In genomic region chr4:4327652-4328121, GRCh38 we compare ENCODE assay signal across 9 cellular contexts. TPM values are rescaled to one million over a fixed set of nuclear protein-coding genes. Genes with fewer than 3 reads are reported as not detected.
DNase-seq lines count a peak whose midpoint lies in the region; ATAC-seq and TF ChIP-seq lines count a peak whose summit lies in the region.
"Had no signal": no experiment of that assay in that cellular context is flagged by ENCODE, and none has a peak within 500 bp of the region (broad histone marks: within the 10 kb centered on the region; RNA-seq: fewer than 3 reads in every experiment).

No MANE protein-coding gene starts in this region.

- no peak overlapping the region for H2AK9ac ChIP-seq in IMR-90 (replicated peaks; ENCODE audit: low read depth, low read length, poor library complexity)

- peaks cover 5% of the 10 kb centered on the region; the same call in 1 of the 2 replicates for H3K4me1 ChIP-seq in IMR-90 (ENCODE audit: control insufficient read depth, insufficient read depth, low read length)
- peaks cover 7% of the 10 kb centered on the region for H3K4me1 ChIP-seq in endodermal cell (ENCODE audit: control insufficient read depth, insufficient read depth, low read length)
- no peaks in the 10 kb centered on the region for H3K4me1 ChIP-seq in liver (ENCODE audit: control insufficient read depth in 4 of 4, insufficient read depth in 4 of 4, low read length in 3 of 4)

- H3K23ac ChIP-seq in IMR-90 (ENCODE audit: low read depth, low read length): no peak overlapping the region

- peaks cover 10% of the 10 kb centered on the region for H3K36me3 Mint-ChIP-seq in endodermal cell (ENCODE audit: low read depth)
- H3K36me3 Mint-ChIP-seq in activated CD8-positive, alpha-beta T cell treated with anti-CD3 and anti-CD28 coated beads, Interleukin-2, amount 10 ng/mL, durations not matched to agents 7 days and 5 days (ENCODE audit: low read depth): no peaks in the 10 kb centered on the region
- peaks cover 7% of the 10 kb centered on the region for H3K36me3 Mint-ChIP-seq in activated T-cell treated with anti-CD3 and anti-CD28 coated beads, Interleukin-2, amount 50 U/mL, for 4 hours (ENCODE audit: insufficient read depth)

- H3K27me3 ChIP-seq in IMR-90 (ENCODE audit: control insufficient read depth, insufficient read depth, low read length) (no peaks in the 10 kb centered on the region; the same call in 1 of the 2 replicates), endodermal cell (ENCODE audit: control insufficient read depth, insufficient read depth, low read length, poor library complexity, severe bottlenecking) (no peaks in the 10 kb centered on the region), liver (ENCODE audit: control insufficient read depth in 4 of 4, insufficient read depth in 4 of 4, low read length in 3 of 4) (no peaks in the 10 kb centered on the region)

- intact Hi-C loops in IMR-90 (cut with micrococcal nuclease): no loop called here

- no peak overlapping the region for H3K4me3 ChIP-seq in IMR-90 (ENCODE audit: insufficient read depth, low read depth, low read length)
- H3K4me3 ChIP-seq in endodermal cell (ENCODE audit: low read length): no peak overlapping the region
- no peak overlapping the region for H3K4me3 ChIP-seq in liver (ENCODE audit: low read depth in 1 of 3, low read length in 3 of 3)

- no peaks in the 10 kb centered on the region for H3K27me3 Mint-ChIP-seq in endodermal cell (ENCODE audit: insufficient read depth)
- no peaks in the 10 kb centered on the region for H3K27me3 Mint-ChIP-seq in activated CD8-positive, alpha-beta T cell treated with anti-CD3 and anti-CD28 coated beads, Interleukin-2, amount 10 ng/mL, durations not matched to agents 7 days and 5 days (ENCODE audit: low read depth)
- no peaks in the 10 kb centered on the region for H3K27me3 Mint-ChIP-seq in activated T-cell treated with anti-CD3 and anti-CD28 coated beads, Interleukin-2, amount 50 U/mL, for 4 hours (ENCODE audit: low read depth)

- H2AFZ ChIP-seq in IMR-90 (replicated peaks; ENCODE audit: low read length, poor library complexity): peak overlapping the region; percentile 87

- H3K18ac ChIP-seq in IMR-90 (ENCODE audit: low read depth, low read length): no peak overlapping the region

- H4K91ac ChIP-seq in IMR-90 (ENCODE audit: insufficient read depth, low read depth, low read length): no peak overlapping the region

- 0 out of 2 replicates have a peak, but pooled peaks cover 9% of the 10 kb centered on the region for H3K9me1 ChIP-seq in IMR-90 (ENCODE audit: insufficient read depth, low read length)

- H3K14ac ChIP-seq in IMR-90 (replicated peaks; ENCODE audit: low read depth, low read length): no peak overlapping the region

- in situ Hi-C loops in IMR-90 (cut with MboI; ENCODE audit: low sequenced_read_pairs): no loop called here

- no peak overlapping the region for H2BK5ac ChIP-seq in IMR-90 (ENCODE audit: low read depth, low read length, poor library complexity, severe bottlenecking)

- H3K36me3 ChIP-seq in IMR-90 (ENCODE audit: control insufficient read depth, insufficient read depth, low read length): no peaks in the 10 kb centered on the region
- no peaks in the 10 kb centered on the region for H3K36me3 ChIP-seq in endodermal cell (ENCODE audit: control insufficient read depth, insufficient read depth, low read length)
- H3K36me3 ChIP-seq in liver (ENCODE audit: control insufficient read depth in 4 of 4, insufficient read depth in 3 of 4, low read depth in 1 of 4, low read length in 3 of 4): peaks cover 0 to under 1% (median 0%) of the 10 kb centered on the region in 4 donors

- H3K4ac ChIP-seq in IMR-90 (ENCODE audit: low read depth, low read length): peak overlapping the region; percentile 22; the same call in 1 of the 2 replicates

- ATAC-seq in IMR-90 (ENCODE audit: low read depth): peak; percentile 55
- ATAC-seq in activated CD8-positive, alpha-beta T cell treated with anti-CD3 and anti-CD28 coated beads, Interleukin-2, amount 10 ng/mL, durations not matched to agents 7 days and 5 days: no peak
- ATAC-seq in activated T-cell treated with anti-CD3 and anti-CD28 coated beads, Interleukin-2, amount 50 U/mL, for 4 hours: no peak

- CTCF ChIA-PET in IMR-90 (lab: Yijun Ruan, JAX): interaction anchor here (0.7 to 1.0 kb wide), 2 partner anchors 69 to 795 kb away, joined by 3 read pairs; no protein-coding TSS in a partner anchor
- CTCF ChIA-PET in activated CD8-positive, alpha-beta T cell treated with anti-CD3 and anti-CD28 coated beads, Interleukin-2, amount 10 ng/mL, durations not matched to agents 7 days and 5 days (lab: Charles Lee): interaction anchor here (0.7 to 1.5 kb wide), 2 partner anchors 27 to 68 kb away, joined by 3 to 5 read pairs; no protein-coding TSS in a partner anchor

- peaks cover 15% of the 10 kb centered on the region for H3K4me1 Mint-ChIP-seq in endodermal cell
- H3K4me1 Mint-ChIP-seq in activated CD8-positive, alpha-beta T cell treated with anti-CD3 and anti-CD28 coated beads, Interleukin-2, amount 10 ng/mL, durations not matched to agents 7 days and 5 days (ENCODE audit: low read depth): no peaks in the 10 kb centered on the region
- H3K4me1 Mint-ChIP-seq in activated T-cell treated with anti-CD3 and anti-CD28 coated beads, Interleukin-2, amount 50 U/mL, for 4 hours (ENCODE audit: low read depth): no peaks in the 10 kb centered on the region

- peaks cover 6% of the 10 kb centered on the region for H3K9me3 Mint-ChIP-seq in endodermal cell
- no peaks in the 10 kb centered on the region for H3K9me3 Mint-ChIP-seq in activated CD8-positive, alpha-beta T cell treated with anti-CD3 and anti-CD28 coated beads, Interleukin-2, amount 10 ng/mL, durations not matched to agents 7 days and 5 days (ENCODE audit: insufficient read depth)
- no peaks in the 10 kb centered on the region for H3K9me3 Mint-ChIP-seq in activated T-cell treated with anti-CD3 and anti-CD28 coated beads, Interleukin-2, amount 50 U/mL, for 4 hours

- no peak overlapping the region for H2BK20ac ChIP-seq in IMR-90 (ENCODE audit: low read depth, low read length)

- H4K20me1 ChIP-seq in IMR-90 (ENCODE audit: insufficient read depth, low read length): no peaks in the 10 kb centered on the region

- H4K5ac ChIP-seq in IMR-90 (ENCODE audit: low read depth, low read length): no peak overlapping the region

- WGBS in IMR-90 (ENCODE audit: extremely low coverage in 2 of 2, insufficient read length in 1 of 2), 2 experiments: 57% methylated on average over 12 of the region's 22 CpGs; no CpG with 5 or more reads in 1 of the 2 experiments
- 52 to 55% methylated on average over 16 to 22 of the region's 22 CpGs for WGBS in endodermal cell (ENCODE audit: insufficient coverage in 1 of 2, insufficient read length in 1 of 2), 2 experiments
- WGBS in liver: 55% methylated on average over 22 of the region's 22 CpGs

- H4K8ac ChIP-seq in IMR-90 (ENCODE audit: low read depth in 2 of 2, low read length in 2 of 2): no peak overlapping the region

- peak; percentile 3 for DNase-seq in CD1c-positive myeloid dendritic cell (ENCODE audit: extremely low spot score)
- DNase-seq in IMR-90: no peak
- DNase-seq in endodermal cell: peak; percentile 95
- DNase-seq in GOT3 (lab: John Stamatoyannopoulos, UW): no peak
- no peak for DNase-seq in amniotic stem cell (lab: John Stamatoyannopoulos, UW)
- DNase-seq in activated CD8-positive, alpha-beta T cell treated with anti-CD3 and anti-CD28 coated beads, Interleukin-2, amount 10 ng/mL, durations not matched to agents 7 days and 5 days: no peak
- no peak for DNase-seq in activated T-cell treated with anti-CD3 and anti-CD28 coated beads, Interleukin-2, amount 50 U/mL, for 4 hours
- DNase-seq: activated T-cell treated with anti-CD3 and anti-CD28 coated beads for 4 hours had no signal

- no peak overlapping the region for H3K56ac ChIP-seq in IMR-90 (ENCODE audit: extremely low read depth, insufficient read depth, low read length)

- H3K9ac ChIP-seq in IMR-90 (ENCODE audit: low read depth, low read length) (no peak overlapping the region), endodermal cell (ENCODE audit: extremely low read depth, low read length, poor library complexity, severe bottlenecking) (no peak overlapping the region), liver (ENCODE audit: low read depth in 1 of 2, low read length in 2 of 2) (no peak overlapping the region)

- dilution Hi-C loops in IMR-90 (cut with HindIII; ENCODE audit: low sequenced_read_pairs, unreplicated experiment): no loop called here

- TF ChIP-seq POLR2A in IMR-90 (IDR thresholded peaks at IDR 0.05; ENCODE audit: low read depth, low read length): no peak

- H2AK5ac ChIP-seq in IMR-90 (ENCODE audit: low read depth, low read length): no peak overlapping the region

- H3K9me3 ChIP-seq in IMR-90 (ENCODE audit: control insufficient read depth, insufficient read depth, low read length): no peaks in the 10 kb centered on the region
- no peaks in the 10 kb centered on the region for H3K9me3 ChIP-seq in endodermal cell (ENCODE audit: control insufficient read depth, low read length)
- H3K9me3 ChIP-seq in liver (ENCODE audit: control insufficient read depth in 4 of 4, low read length in 3 of 4): no peaks in the 10 kb centered on the region

- TF ChIP-seq RAD21 in IMR-90 (IDR thresholded peaks at IDR 0.05; ENCODE audit: low read length) (no peak), liver (IDR thresholded peaks at IDR 0.05) (no peak)

- BruUV-seq in IMR-90 (replicated peaks; lab: Mats Ljungman, UMichigan): no TSS peak

- H3K27ac Mint-ChIP-seq in endodermal cell: peak overlapping the region; percentile 83
- H3K27ac Mint-ChIP-seq in activated CD8-positive, alpha-beta T cell treated with anti-CD3 and anti-CD28 coated beads, Interleukin-2, amount 10 ng/mL, durations not matched to agents 7 days and 5 days: no peak overlapping the region

- H2BK15ac ChIP-seq in IMR-90 (ENCODE audit: low read depth, low read length): no peak overlapping the region

- H2BK120ac ChIP-seq in IMR-90 (ENCODE audit: low read depth, low read length): no peak overlapping the region

- POLR2A ChIA-PET in IMR-90 (lab: Charles Lee; ENCODE audit: unreplicated experiment): no interaction called here
- POLR2A ChIA-PET in activated CD8-positive, alpha-beta T cell treated with anti-CD3 and anti-CD28 coated beads, Interleukin-2, amount 10 ng/mL, durations not matched to agents 7 days and 5 days (lab: Charles Lee): no interaction called here

- H3K79me1 ChIP-seq in IMR-90 (ENCODE audit: low read depth in 1 of 2, low read length in 2 of 2): no peaks in the 10 kb centered on the region

- no peak overlapping the region for H3K4me2 ChIP-seq in IMR-90 (ENCODE audit: low read depth, low read length)

- peak; percentile 31; the same call in 1 of the 2 replicates for TF ChIP-seq CTCF in IMR-90 (conservative IDR thresholded peaks at IDR 0.05; ENCODE audit: low read depth, low read length)
- TF ChIP-seq CTCF in endodermal cell (conservative IDR thresholded peaks at IDR 0.05): peak; percentile 93
- peak; percentile 4 for TF ChIP-seq CTCF in liver (IDR thresholded peaks at IDR 0.05; ENCODE audit: low read depth, low read length, missing input control)

- no peak overlapping the region for H3K4me3 Mint-ChIP-seq in endodermal cell
- H3K4me3 Mint-ChIP-seq in activated CD8-positive, alpha-beta T cell treated with anti-CD3 and anti-CD28 coated beads, Interleukin-2, amount 10 ng/mL, durations not matched to agents 7 days and 5 days: no peak overlapping the region
- H3K4me3 Mint-ChIP-seq in activated T-cell treated with anti-CD3 and anti-CD28 coated beads, Interleukin-2, amount 50 U/mL, for 4 hours: no peak overlapping the region

- H3K27ac ChIP-seq in IMR-90 (ENCODE audit: insufficient read depth, low read length): no peak overlapping the region
- no peak overlapping the region for H3K27ac ChIP-seq in endodermal cell (ENCODE audit: low read depth, low read length)
- peak overlapping the region in 1 of 2 donors; percentile 11 for H3K27ac ChIP-seq in liver (ENCODE audit: low read depth in 1 of 2, low read length in 2 of 2)

RNA-seq across cellular contexts. Expression of gene ZBTB49, which starts 37.6 kb away (rescaled TPM):
- total RNA-seq in IMR-90 (2012; rRNA removed) (4.2 and 4.8 TPM in 2 replicates), endodermal cell (1 to 10 TPM; 5.9 to 8.0 TPM), liver (1 to 10 TPM; 2.3 to 3.8 TPM)
- polyA plus RNA-seq in IMR-90 (2012; rRNA removed) (3.2 TPM in 2 replicates), liver (1 to 10 TPM; 1.3 to 1.7 TPM)
- 0.92 and 1.1 TPM in 2 replicates for polyA plus RNA-seq in IMR-90 (2012; cell fraction: cytosol; rRNA removed)
- 4.7 and 6.9 TPM in 2 replicates for polyA plus RNA-seq in IMR-90 (2012; cell fraction: nucleus; rRNA removed; ENCODE audit: low replicate concordance)
- 5.9 TPM for polyA plus RNA-seq in endodermal cell (2013, experiment 1 of 2)
- polyA plus RNA-seq in endodermal cell (2013, experiment 2 of 2): 6.0 TPM
- total RNA-seq in activated CD8-positive, alpha-beta T cell treated with anti-CD3 and anti-CD28 coated beads, Interleukin-2, amount 10 ng/mL, durations not matched to agents 7 days and 5 days: 1 to 10 TPM; 5.2 to 6.4 TPM
- 1 to 10 TPM; 4.5 to 6.9 (median 6.2) TPM for total RNA-seq in activated T-cell treated with anti-CD3 and anti-CD28 coated beads, Interleukin-2, amount 50 U/mL, for 4 hours

RNA-seq across cellular contexts. Expression of gene LYAR, which starts 37.7 kb away (rescaled TPM):
- total RNA-seq in IMR-90 (2012; rRNA removed) (5.4 and 13.9 TPM in 2 replicates), endodermal cell (10 to 100 TPM; 23.7 to 26.3 TPM), liver (1 to 10 TPM; 3.9 to 4.8 TPM)
- polyA plus RNA-seq in IMR-90 (2012; rRNA removed) (7.2 and 8.2 TPM in 2 replicates), liver (1 to 10 TPM; 4.5 to 5.0 TPM)
- polyA plus RNA-seq in IMR-90 (2012; cell fraction: cytosol; rRNA removed): 1.4 and 3.6 TPM in 2 replicates
- polyA plus RNA-seq in IMR-90 (2012; cell fraction: nucleus; rRNA removed; ENCODE audit: low replicate concordance): 0.60 and 3.7 TPM in 2 replicates
- 25.1 TPM for polyA plus RNA-seq in endodermal cell (2013, experiment 1 of 2)
- polyA plus RNA-seq in endodermal cell (2013, experiment 2 of 2): 24.6 TPM
- total RNA-seq in activated CD8-positive, alpha-beta T cell treated with anti-CD3 and anti-CD28 coated beads, Interleukin-2, amount 10 ng/mL, durations not matched to agents 7 days and 5 days: 10 to 100 TPM; 37.7 to 37.9 TPM
- 100 to 1,000 TPM; 114 to 129 (median 118) TPM for total RNA-seq in activated T-cell treated with anti-CD3 and anti-CD28 coated beads, Interleukin-2, amount 50 U/mL, for 4 hours

RNA-seq across cellular contexts. Expression of gene NSG1, which starts 59.2 kb away (rescaled TPM):
- total RNA-seq in IMR-90 (2012; rRNA removed) (0.56 and 0.72 TPM in 2 replicates), endodermal cell (1 to 10 TPM; 1.8 to 6.0 TPM), liver (under 1 TPM; under 0.01 to 0.33 TPM)
- polyA plus RNA-seq in IMR-90 (2012; rRNA removed) (0.90 and 1.6 TPM in 2 replicates), liver (under 1 TPM; 0.11 to 0.15 TPM)
- 0.76 and 1.1 TPM in 2 replicates for polyA plus RNA-seq in IMR-90 (2012; cell fraction: cytosol; rRNA removed)
- polyA plus RNA-seq in IMR-90 (2012; cell fraction: nucleus; rRNA removed; ENCODE audit: low replicate concordance): 0.25 and 0.38 TPM in 2 replicates
- polyA plus RNA-seq in endodermal cell (2013, experiment 1 of 2): 18.1 TPM
- polyA plus RNA-seq in endodermal cell (2013, experiment 2 of 2): 14.0 TPM
- 10 to 100 TPM; 15.8 to 17.8 TPM for total RNA-seq in activated CD8-positive, alpha-beta T cell treated with anti-CD3 and anti-CD28 coated beads, Interleukin-2, amount 10 ng/mL, durations not matched to agents 7 days and 5 days
- total RNA-seq in activated T-cell treated with anti-CD3 and anti-CD28 coated beads, Interleukin-2, amount 50 U/mL, for 4 hours: 1 to 10 TPM; 1.2 to 3.5 (median 1.9) TPM

Comparison
In these comparisons a context has a peak if more than half of its experiments do, and no peak if none do; other contexts are left out.
1. DNase-seq: peak in CD1c-positive myeloid dendritic cell (single experiment) and endodermal cell (single experiment); none in IMR-90 (single experiment), GOT3 (single experiment), amniotic stem cell (single experiment), activated CD8-positive, alpha-beta T cell treated with anti-CD3 and anti-CD28 coated beads, Interleukin-2, amount 10 ng/mL, durations not matched to agents 7 days and 5 days (single experiment) and activated T-cell treated with anti-CD3 and anti-CD28 coated beads, Interleukin-2, amount 50 U/mL, for 4 hours (single experiment).
2. CTCF ChIP-seq: peak in every context shown above with its lines; median percentile 93 in endodermal cell; 31 in IMR-90; 4 in liver.